ENCODE assay signal across 19 cellular contexts in genomic region chr10:75672842-75673241, GRCh38.
DNase-seq lines count a peak whose midpoint lies in the region; ATAC-seq and TF ChIP-seq lines count a peak whose summit lies in the region.
"Had no signal": no experiment of that assay in that cellular context is flagged by ENCODE, and none has a peak within 500 bp of the region (broad histone marks: within the 10 kb centered on the region; RNA-seq: fewer than 3 reads in every experiment).

No MANE protein-coding gene starts in this region.

- peaks cover 4% of the 10 kb centered on the region for H3K9me3 Mint-ChIP-seq in mesothelial cell of epicardium
- H3K9me3 Mint-ChIP-seq in activated naive CD8-positive, alpha-beta T cell treated with anti-CD3 and anti-CD28 coated beads, Interleukin-2, amount 50 U/mL, for 24 hours: no peaks in the 10 kb centered on the region

- no peak overlapping the region for H3K4me3 Mint-ChIP-seq in mesothelial cell of epicardium
- no peak overlapping the region for H3K4me3 Mint-ChIP-seq in activated naive CD8-positive, alpha-beta T cell treated with anti-CD3 and anti-CD28 coated beads, Interleukin-2, amount 50 U/mL, for 24 hours

- H3K9me3 ChIP-seq in fibroblast of lung (ENCODE audit: control insufficient read depth, insufficient read depth, low read depth, low read length): no peaks in the 10 kb centered on the region
- H3K9me3 ChIP-seq: SJCRH30 had no signal

- no peaks in the 10 kb centered on the region for H4K20me1 ChIP-seq in fibroblast of lung (ENCODE audit: control insufficient read depth, extremely low read depth, insufficient read depth, low read length)
- H4K20me1 ChIP-seq: BLaER1 had no signal

- no peak overlapping the region for H3K4me2 ChIP-seq in fibroblast of lung (ENCODE audit: extremely low read depth, insufficient read depth, low read length)
- H3K4me2 ChIP-seq: BLaER1 had no signal

- no peaks in the 10 kb centered on the region for H3K4me1 ChIP-seq in fibroblast of lung (ENCODE audit: control insufficient read depth, extremely low read depth, insufficient read depth, low read length)
- H3K4me1 ChIP-seq: BLaER1, SJCRH30 had no signal

- no peak overlapping the region for H3K9ac ChIP-seq in fibroblast of lung (ENCODE audit: insufficient read depth, low read length)
- H3K9ac ChIP-seq: BLaER1 had no signal

- H3K36me3 Mint-ChIP-seq in mesothelial cell of epicardium: no peaks in the 10 kb centered on the region
- no peaks in the 10 kb centered on the region for H3K36me3 Mint-ChIP-seq in activated naive CD8-positive, alpha-beta T cell treated with anti-CD3 and anti-CD28 coated beads, Interleukin-2, amount 50 U/mL, for 24 hours (ENCODE audit: low read depth)

- H3K27ac ChIP-seq in fibroblast of lung (ENCODE audit: insufficient read depth, low read length): no peak overlapping the region
- H3K27ac ChIP-seq: 22Rv1, BLaER1, SJCRH30 had no signal

- DNase-seq in CD1c-positive myeloid dendritic cell (ENCODE audit: extremely low spot score) (peak; percentile 4), amniotic epithelial cell (ENCODE audit: low read depth) (peak; percentile 26), fibroblast of lung (ENCODE audit: low read depth in 2 of 2) (peak; percentile 29 to 46), mesothelial cell of epicardium (ENCODE audit: low spot score in 2 of 2, unreplicated experiment in 2 of 2) (no peak)
- no peak for DNase-seq in stimulated activated CD4-positive, alpha-beta T cell treated with anti-CD3 and anti-CD28 coated beads, Interleukin-1b, Interleukin-23, amount 100 ng/mL, for 48 hours
- no peak for DNase-seq in activated naive CD8-positive, alpha-beta T cell treated with anti-CD3 and anti-CD28 coated beads, Interleukin-2, amount 50 U/mL, for 24 hours
- DNase-seq: EL; H7; NCI-H1092 treated with DMSO at 0.1 percent for 48 hours; NCI-H1694 treated with DMSO at 0.1 percent for 48 hours; NCI-H69; NK-92 treated with Interleukin-12 subunit alpha and Interleukin-12 subunit beta, amount 100 ng/mL, for 24 hours; OCI-M1; RPMI8226; SJCRH30 had no signal

- H3K36me3 ChIP-seq in fibroblast of lung (ENCODE audit: control insufficient read depth, insufficient read depth, low read length): no peaks in the 10 kb centered on the region
- H3K36me3 ChIP-seq: BLaER1, SJCRH30 had no signal

- no peaks in the 10 kb centered on the region for H3K79me2 ChIP-seq in fibroblast of lung (ENCODE audit: control insufficient read depth, insufficient read depth, low read length)

- ATAC-seq in GM18861 (IDR thresholded peaks at IDR 0.05; ENCODE audit: unreplicated experiment) (no peak), GM21526 (IDR thresholded peaks at IDR 0.05; ENCODE audit: low FRiP score, unreplicated experiment) (no peak)
- no peak for ATAC-seq in activated naive CD8-positive, alpha-beta T cell treated with anti-CD3 and anti-CD28 coated beads, Interleukin-2, amount 50 U/mL, for 24 hours

- H3K4me1 Mint-ChIP-seq in mesothelial cell of epicardium: peaks cover 15% of the 10 kb centered on the region
- no peaks in the 10 kb centered on the region for H3K4me1 Mint-ChIP-seq in activated naive CD8-positive, alpha-beta T cell treated with anti-CD3 and anti-CD28 coated beads, Interleukin-2, amount 50 U/mL, for 24 hours

- peaks cover 79% of the 10 kb centered on the region for H3K27me3 Mint-ChIP-seq in mesothelial cell of epicardium (ENCODE audit: low read depth)
- peaks cover 4% of the 10 kb centered on the region for H3K27me3 Mint-ChIP-seq in activated naive CD8-positive, alpha-beta T cell treated with anti-CD3 and anti-CD28 coated beads, Interleukin-2, amount 50 U/mL, for 24 hours

- no peak overlapping the region for H2AFZ ChIP-seq in fibroblast of lung (ENCODE audit: low read length)

- H3K4me3 ChIP-seq in fibroblast of lung (replicated peaks in 1 of 4; ENCODE audit: control extremely low read depth in 1 of 4, insufficient read depth in 1 of 4, low read depth in 3 of 4, low read length in 4 of 4): no peak overlapping the region
- H3K4me3 ChIP-seq: BLaER1, SJCRH30 had no signal

- H3K27ac Mint-ChIP-seq in mesothelial cell of epicardium: peak overlapping the region; percentile 13
- H3K27ac Mint-ChIP-seq in activated naive CD8-positive, alpha-beta T cell treated with anti-CD3 and anti-CD28 coated beads, Interleukin-2, amount 50 U/mL, for 24 hours: no peak overlapping the region

- TF ChIP-seq CTCF in fibroblast of lung (conservative IDR thresholded peaks at IDR 0.05 in 1 of 2, IDR thresholded peaks at IDR 0.05 in 1 of 2; ENCODE audit: low read depth in 1 of 2, low read length in 2 of 2) (no peak), mesothelial cell of epicardium (IDR thresholded peaks at IDR 0.05; ENCODE audit: unreplicated experiment) (no peak)

- H3K27me3 ChIP-seq in fibroblast of lung (ENCODE audit: control insufficient read depth, insufficient read depth, low read length): no peaks in the 10 kb centered on the region
- H3K27me3 ChIP-seq: BLaER1 had no signal

Comparison
In these comparisons a context has a peak if more than half of its experiments do, and no peak if none do; other contexts are left out.
1. DNase-seq: peak in CD1c-positive myeloid dendritic cell (single experiment), amniotic epithelial cell (single experiment) and fibroblast of lung (2 of 2); none in mesothelial cell of epicardium (0 of 2), stimulated activated CD4-positive, alpha-beta T cell treated with anti-CD3 and anti-CD28 coated beads, Interleukin-1b, Interleukin-23, amount 100 ng/mL, for 48 hours (single experiment) and activated naive CD8-positive, alpha-beta T cell treated with anti-CD3 and anti-CD28 coated beads, Interleukin-2, amount 50 U/mL, for 24 hours (single experiment).